In the genomic region with DNA sequence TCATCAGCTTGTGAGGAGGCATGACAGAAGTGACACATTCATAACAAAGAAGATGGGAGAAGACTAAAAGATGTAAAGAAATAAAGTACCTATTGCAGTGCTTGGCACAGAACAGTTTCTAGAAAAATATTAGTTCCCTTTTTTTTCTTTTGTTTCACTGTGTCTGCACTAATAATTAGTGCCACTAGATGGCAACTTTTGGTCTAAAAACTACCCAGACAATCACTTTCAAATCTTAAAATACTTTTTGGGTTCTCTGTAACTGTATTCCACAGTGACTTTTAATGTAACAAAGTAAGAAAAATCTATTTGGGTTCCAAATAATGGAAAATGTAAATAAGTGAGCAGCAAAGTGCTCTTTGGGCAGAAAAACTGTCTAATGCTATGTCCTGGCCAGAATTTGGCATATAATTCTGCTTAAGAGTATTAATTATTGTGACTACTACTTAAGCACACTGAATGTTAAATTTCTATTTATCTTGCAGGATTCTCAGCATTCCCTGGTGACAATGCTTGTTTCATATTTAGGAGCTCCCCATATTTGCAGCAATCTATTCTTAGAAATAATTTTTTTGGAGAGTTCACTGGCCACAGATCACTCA, we compare ENCODE assay signal across 8 cellular contexts.
DNase-seq lines count a peak whose midpoint lies in the region; ATAC-seq, FAIRE-seq and TF ChIP-seq lines count a peak whose summit lies in the region.

No MANE protein-coding gene starts in this region.

- no peaks in the 10 kb centered on the region for H3K36me3 ChIP-seq in pancreas

- intact Hi-C loops in pancreas (cut with DNase I): no loop called here

- no peaks in the 10 kb centered on the region for H3K27me3 ChIP-seq in pancreas

- peaks cover 5 to 18% (median 13%) of the 10 kb centered on the region in 3 donors for H3K4me1 ChIP-seq in pancreas

- peak; percentile 92 for FAIRE-seq in pancreas (lab: Jason Lieb, UNC)

- no peak for TF ChIP-seq POLR2A in erythroblast (IDR thresholded peaks at IDR 0.05; ENCODE audit: low read length)

- no peak overlapping the region for H3K4me3 ChIP-seq in GM12864 (ENCODE audit: low read depth, low read length)
- H3K4me3 ChIP-seq in pancreas: no peak overlapping the region

- H3K9me3 ChIP-seq in pancreas: no peaks in the 10 kb centered on the region

- ATAC-seq in HG03025 (IDR thresholded peaks at IDR 0.05; ENCODE audit: low FRiP score, unreplicated experiment) (peak; percentile 51), pancreas (peak; percentile 57 to 85 (median 74))

- peak; percentile 54 for TF ChIP-seq CTCF in GM12864 (IDR thresholded peaks at IDR 0.05; ENCODE audit: low read depth, low read length, missing control alignments)
- TF ChIP-seq CTCF in pancreas (IDR thresholded peaks at IDR 0.05): peak; percentile 30 to 59 (median 56)

- no peak overlapping the region for H3K27ac ChIP-seq in pancreas

- DNase-seq in A172 (ENCODE audit: low spot score) (peak; percentile 45), GM12864 (ENCODE audit: low read depth) (peak; percentile 26), RPMI8226 (peak; percentile 57), erythroblast (lab: John Stamatoyannopoulos, UW) (peak; percentile 21 to 59), pancreas (no peak), amniotic stem cell (lab: John Stamatoyannopoulos, UW) (no peak), SHP77 treated with DMSO at 0.1 percent for 48 hours (lab: John Stamatoyannopoulos, UW) (no peak)

Comparison
In these comparisons a context has a peak if more than half of its experiments do, and no peak if none do; other contexts are left out.
1. DNase-seq: peak in A172 (single experiment), GM12864 (single experiment), RPMI8226 (single experiment) and erythroblast (2 of 2); none in pancreas (0 of 6), amniotic stem cell (single experiment) and SHP77 treated with DMSO at 0.1 percent for 48 hours (single experiment).